1 cellular context compared by ENCODE assay signal in genomic region chr2:190534310-190535118, GRCh38.
TF ChIP-seq lines count a peak whose summit lies in the region.

Gene NEMP2, minus strand, starts transcription at chr2:190534722. Its CDS starts 67 bp downstream, at chr2:190534655.

TF ChIP-seq in HepG2, 621 proteins besides CTCF, POLR2A, EP300 and RAD21 (continued from another document and continues in another):
- TF ChIP-seq ZNF710 (CRISPR knock-in tag; IDR thresholded peaks at IDR 0.05; ENCODE audit: borderline replicate concordance): peak; percentile 76; the same call in 1 of the 2 replicates
- peak; percentile 99 for TF ChIP-seq SAFB2 (CRISPR knock-in tag; IDR thresholded peaks at IDR 0.05; ENCODE audit: borderline replicate concordance, low read depth)
- TF ChIP-seq RNF2 (conservative IDR thresholded peaks at IDR 0.05; ENCODE audit: low read depth): peak; percentile 93
- peak; percentile 68; the same call in 1 of the 2 replicates for TF ChIP-seq REXO4 (CRISPR knock-in tag; IDR thresholded peaks at IDR 0.05; ENCODE audit: borderline replicate concordance)
- TF ChIP-seq NFE2 (CRISPR knock-in tag; IDR thresholded peaks at IDR 0.05): 0 out of 2 replicates have a peak, but pooled peaks have one; percentile 16
- peak; percentile 89 for TF ChIP-seq PHF5A (CRISPR knock-in tag; IDR thresholded peaks at IDR 0.05; ENCODE audit: low read depth, unreplicated experiment)
- no peak for TF ChIP-seq TBL1XR1 (IDR thresholded peaks at IDR 0.05; ENCODE audit: borderline replicate concordance, low read length, partially characterized antibody)
- 0 out of 2 replicates have a peak, but pooled peaks have one; percentile 13 for TF ChIP-seq RCOR2 (CRISPR knock-in tag; IDR thresholded peaks at IDR 0.05)
- TF ChIP-seq ZBTB33 (CRISPR knock-in tag; IDR thresholded peaks at IDR 0.05): peak; percentile 21; the same call in 1 of the 2 replicates
- peak; percentile 78; the same call in 1 of the 2 replicates for TF ChIP-seq ZFAT (CRISPR knock-in tag; conservative IDR thresholded peaks at IDR 0.05)
- peak; percentile 78 for TF ChIP-seq THRA (CRISPR knock-in tag; IDR thresholded peaks at IDR 0.05; ENCODE audit: borderline replicate concordance)
- TF ChIP-seq E2F2 (CRISPR knock-in tag; IDR thresholded peaks at IDR 0.05; ENCODE audit: borderline replicate concordance): peak; percentile 26; the same call in 1 of the 2 replicates
- no peak for TF ChIP-seq GPBP1L1 (CRISPR knock-in tag; IDR thresholded peaks at IDR 0.05)
- no peak; the same call in 1 of the 2 replicates for TF ChIP-seq ZBTB10 (CRISPR knock-in tag; IDR thresholded peaks at IDR 0.05; ENCODE audit: borderline replicate concordance)
- TF ChIP-seq CENPX (CRISPR knock-in tag; IDR thresholded peaks at IDR 0.05): no peak
- TF ChIP-seq ETV5 (CRISPR knock-in tag; IDR thresholded peaks at IDR 0.05; ENCODE audit: borderline replicate concordance): peak; percentile 96
- TF ChIP-seq ZBTB21 (CRISPR knock-in tag; IDR thresholded peaks at IDR 0.05): no peak; the same call in 1 of the 2 replicates
- TF ChIP-seq MBD4 (IDR thresholded peaks at IDR 0.05; ENCODE audit: borderline replicate concordance, low read length): no peak
- peak; percentile 95; the same call in 1 of the 2 replicates for TF ChIP-seq ZNF101 (CRISPR knock-in tag; IDR thresholded peaks at IDR 0.05; ENCODE audit: borderline replicate concordance, low read depth)
- peak; percentile 95; the same call in 1 of the 2 replicates for TF ChIP-seq SMAD1 (CRISPR knock-in tag; IDR thresholded peaks at IDR 0.05; ENCODE audit: borderline replicate concordance, low read depth)
- TF ChIP-seq CBFB (CRISPR knock-in tag; IDR thresholded peaks at IDR 0.05): peak; percentile 76; the same call in 1 of the 2 replicates
- TF ChIP-seq ZNF749 (CRISPR knock-in tag; IDR thresholded peaks at IDR 0.05; ENCODE audit: borderline replicate concordance): no peak; the same call in 1 of the 2 replicates
- TF ChIP-seq CEBPG (CRISPR knock-in tag; IDR thresholded peaks at IDR 0.05): peak; percentile 43
- TF ChIP-seq PHF8 (CRISPR knock-in tag; IDR thresholded peaks at IDR 0.05): peak; percentile 97
- no peak for TF ChIP-seq SYNCRIP (IDR thresholded peaks at IDR 0.05; ENCODE audit: insufficient read depth, low read depth, low read length)
- TF ChIP-seq ZNF468 (CRISPR knock-in tag; IDR thresholded peaks at IDR 0.05): peak; percentile 87; the same call in 1 of the 2 replicates
- TF ChIP-seq NPAS2 (CRISPR knock-in tag; IDR thresholded peaks at IDR 0.05; ENCODE audit: borderline replicate concordance): no peak
- TF ChIP-seq BCLAF1 (IDR thresholded peaks at IDR 0.05): no peak
- TF ChIP-seq KDM3A (CRISPR knock-in tag; IDR thresholded peaks at IDR 0.05; ENCODE audit: low read depth): peak; percentile 93
- peak; percentile 90 for TF ChIP-seq ZNF205 (CRISPR knock-in tag; IDR thresholded peaks at IDR 0.05)
- peak; percentile 87; the same call in 1 of the 2 replicates for TF ChIP-seq ZSCAN12 (CRISPR knock-in tag; IDR thresholded peaks at IDR 0.05)
- peak; percentile 43; the same call in 1 of the 2 replicates for TF ChIP-seq RFXANK (CRISPR knock-in tag; IDR thresholded peaks at IDR 0.05)
- peak; percentile 98 for TF ChIP-seq ZNF639 (CRISPR knock-in tag; conservative IDR thresholded peaks at IDR 0.05)
- no peak for TF ChIP-seq CCAR2 (optimal IDR thresholded peaks at IDR 0.05; ENCODE audit: low read depth, low read length)
- TF ChIP-seq ZMYM2 (CRISPR knock-in tag; IDR thresholded peaks at IDR 0.05): peak; percentile 37; the same call in 1 of the 2 replicates
- no peak; the same call in none of the 2 replicates for TF ChIP-seq ELF3 (CRISPR knock-in tag; IDR thresholded peaks at IDR 0.05)
- TF ChIP-seq AKAP8 (CRISPR knock-in tag; IDR thresholded peaks at IDR 0.05): peak; percentile 91
- TF ChIP-seq ATM (IDR thresholded peaks at IDR 0.05; ENCODE audit: borderline replicate concordance): no peak
- TF ChIP-seq ATAD3A (CRISPR knock-in tag; IDR thresholded peaks at IDR 0.05): 0 out of 2 replicates have a peak, but pooled peaks have one; percentile 22
- peak; percentile 95; the same call in 1 of the 2 replicates for TF ChIP-seq MTA1 (CRISPR knock-in tag; IDR thresholded peaks at IDR 0.05; ENCODE audit: borderline replicate concordance)
- peak; percentile 84; the same call in 1 of the 2 replicates for TF ChIP-seq ZNF136 (CRISPR knock-in tag; IDR thresholded peaks at IDR 0.05; ENCODE audit: low read depth)
- no peak; the same call in 1 of the 2 replicates for TF ChIP-seq BRCA1 (CRISPR knock-in tag; IDR thresholded peaks at IDR 0.05)
- TF ChIP-seq IRF2 (CRISPR knock-in tag; IDR thresholded peaks at IDR 0.05): peak; percentile 91
- TF ChIP-seq MED13 (CRISPR knock-in tag; IDR thresholded peaks at IDR 0.05): no peak
- 0 out of 2 replicates have a peak, but pooled peaks have one; percentile 10 for TF ChIP-seq CBX5 (CRISPR knock-in tag; IDR thresholded peaks at IDR 0.05; ENCODE audit: borderline replicate concordance)
- peak; percentile 95; the same call in 1 of the 2 replicates for TF ChIP-seq ZNF782 (CRISPR knock-in tag; IDR thresholded peaks at IDR 0.05; ENCODE audit: borderline replicate concordance)
- TF ChIP-seq ZNF704 (CRISPR knock-in tag; IDR thresholded peaks at IDR 0.05; ENCODE audit: borderline replicate concordance): peak; percentile 97
